Comparison of ENCODE assay signal across 35 cellular contexts in genomic region chr7:140300263-140301131, GRCh38.
"Had no signal": no experiment of that assay in that cellular context is flagged by ENCODE, and none has a peak within 500 bp of the region (broad histone marks: within the 10 kb centered on the region; RNA-seq: fewer than 3 reads in every experiment).

No MANE protein-coding gene starts in this region.

- H3K27ac Mint-ChIP-seq: activated CD4-positive, alpha-beta memory T cell treated with anti-CD3 and anti-CD28 coated beads, Interleukin-2, amount 10 ng/mL, durations not matched to agents 7 days and 5 days; activated CD8-positive, alpha-beta memory T cell treated with anti-CD3 and anti-CD28 coated beads, Interleukin-2, amount 10 ng/mL, durations not matched to agents 7 days and 5 days; activated naive CD4-positive, alpha-beta T cell treated with anti-CD3 and anti-CD28 coated beads, Interleukin-2, amount 10 ng/mL, durations not matched to agents 7 days and 5 days; activated naive CD8-positive, alpha-beta T cell; activated naive CD8-positive, alpha-beta T cell treated with anti-CD3 and anti-CD28 coated beads, Interleukin-2, amount 50 U/mL, for 24 hours; activated T-helper 2 cell treated with anti-CD3 and anti-CD28 coated beads, Interferon-gamma antibody, Interleukin-2, Interleukin-4, amounts not matched to agents 10 μg/mL and 5 μg/mL and 100 μg/mL, durations not matched to agents 14 hours and 24 hours and 36 hours; brain had no signal

- H2AFZ ChIP-seq: PC-9 had no signal

- H3K36me3 Mint-ChIP-seq: activated CD8-positive, alpha-beta memory T cell treated with anti-CD3 and anti-CD28 coated beads, Interleukin-2, amount 10 ng/mL, durations not matched to agents 7 days and 5 days; activated naive CD4-positive, alpha-beta T cell treated with anti-CD3 and anti-CD28 coated beads, Interleukin-2, amount 10 ng/mL, durations not matched to agents 7 days and 5 days; activated naive CD8-positive, alpha-beta T cell; brain had no signal

- H3K27ac ChIP-seq: PC-9, RWPE1, WERI-Rb-1 had no signal

- H3K4me2 ChIP-seq: PC-9 had no signal

- H3K27me3 Mint-ChIP-seq: activated CD4-positive, alpha-beta memory T cell treated with anti-CD3 and anti-CD28 coated beads, Interleukin-2, amount 10 ng/mL, durations not matched to agents 7 days and 5 days; activated CD8-positive, alpha-beta memory T cell treated with anti-CD3 and anti-CD28 coated beads, Interleukin-2, amount 10 ng/mL, durations not matched to agents 7 days and 5 days; activated naive CD4-positive, alpha-beta T cell treated with anti-CD3 and anti-CD28 coated beads, Interleukin-2, amount 10 ng/mL, durations not matched to agents 7 days and 5 days; activated naive CD8-positive, alpha-beta T cell; activated naive CD8-positive, alpha-beta T cell treated with anti-CD3 and anti-CD28 coated beads, Interleukin-2, amount 50 U/mL, for 24 hours had no signal

- ATAC-seq: activated CD8-positive, alpha-beta memory T cell treated with anti-CD3 and anti-CD28 coated beads, Interleukin-2, amount 10 ng/mL, durations not matched to agents 7 days and 5 days; activated naive CD8-positive, alpha-beta T cell treated with anti-CD3 and anti-CD28 coated beads, Interleukin-2, amount 50 U/mL, for 24 hours had no signal

- DNase-seq: activated CD4-positive, alpha-beta memory T cell treated with anti-CD3 and anti-CD28 coated beads, Interleukin-2, amount 10 ng/mL, durations not matched to agents 7 days and 5 days; activated CD4-positive, alpha-beta T cell treated with anti-CD3 and anti-CD28 coated beads for 1 hour; activated CD4-positive, alpha-beta T cell treated with anti-CD3 and anti-CD28 coated beads for 48 hours; activated CD4-positive, CD25-positive, alpha-beta regulatory T cell; activated CD8-positive, alpha-beta memory T cell treated with anti-CD3 and anti-CD28 coated beads for 24 hours; activated CD8-positive, alpha-beta memory T cell treated with anti-CD3 and anti-CD28 coated beads, Interleukin-2, amount 10 ng/mL, durations not matched to agents 7 days and 5 days; activated CD8-positive, alpha-beta memory T cell treated with anti-CD3 and anti-CD28 coated beads, Interleukin-2, amount 50 U/mL, for 48 hours; activated naive CD4-positive, alpha-beta T cell treated with anti-CD3 and anti-CD28 coated beads, Interleukin-2, amount 10 ng/mL, durations not matched to agents 7 days and 5 days; activated naive CD8-positive, alpha-beta T cell treated with anti-CD3 and anti-CD28 coated beads, Interleukin-2, amount 50 U/mL, for 24 hours; anterior cingulate cortex; caudate nucleus; cerebellar nuclear complex; Karpas-422; KBM-7; NCI-H1048; NCI-H1105 treated with DMSO at 0.1 percent for 48 hours; NCI-H1436; NCI-H1694; NCI-H1930; NCI-H345; NCI-H524 treated with DMSO at 0.1 percent for 48 hours; NK-92 treated with Interleukin-12 subunit alpha and Interleukin-12 subunit beta, amount 100 ng/mL, for 24 hours; PC-9; Right ventricle myocardium superior; SW 1271; T-helper 1 cell; T-helper 2 cell; T-helper 9 cell; WERI-Rb-1 had no signal

- H3K4me1 Mint-ChIP-seq: brain had no signal

- H3K4me3 Mint-ChIP-seq: activated CD4-positive, alpha-beta memory T cell treated with anti-CD3 and anti-CD28 coated beads, Interleukin-2, amount 10 ng/mL, durations not matched to agents 7 days and 5 days; activated CD8-positive, alpha-beta memory T cell treated with anti-CD3 and anti-CD28 coated beads, Interleukin-2, amount 10 ng/mL, durations not matched to agents 7 days and 5 days; activated naive CD4-positive, alpha-beta T cell treated with anti-CD3 and anti-CD28 coated beads, Interleukin-2, amount 10 ng/mL, durations not matched to agents 7 days and 5 days; activated naive CD8-positive, alpha-beta T cell; activated naive CD8-positive, alpha-beta T cell treated with anti-CD3 and anti-CD28 coated beads, Interleukin-2, amount 50 U/mL, for 24 hours; brain had no signal

- FAIRE-seq: bronchial epithelial cell, RCC 7860 had no signal

- H3K9me3 Mint-ChIP-seq: activated CD4-positive, alpha-beta memory T cell treated with anti-CD3 and anti-CD28 coated beads, Interleukin-2, amount 10 ng/mL, durations not matched to agents 7 days and 5 days; activated naive CD4-positive, alpha-beta T cell treated with anti-CD3 and anti-CD28 coated beads, Interleukin-2, amount 10 ng/mL, durations not matched to agents 7 days and 5 days; activated naive CD8-positive, alpha-beta T cell treated with anti-CD3 and anti-CD28 coated beads, Interleukin-2, amount 50 U/mL, for 24 hours; activated T-helper 2 cell treated with anti-CD3 and anti-CD28 coated beads, Interferon-gamma antibody, Interleukin-2, Interleukin-4, amounts not matched to agents 10 μg/mL and 5 μg/mL and 100 μg/mL, durations not matched to agents 14 hours and 24 hours and 36 hours; brain had no signal

- H3K4me3 ChIP-seq: PC-9 had no signal

- H3K36me3 ChIP-seq: WERI-Rb-1 had no signal
